24 cellular contexts compared by ENCODE assay signal in genomic region chr11:14435717-14436116, GRCh38.
DNase-seq lines count a peak whose midpoint lies in the region; ATAC-seq and TF ChIP-seq lines count a peak whose summit lies in the region.
"Had no signal": no experiment of that assay in that cellular context is flagged by ENCODE, and none has a peak within 500 bp of the region (broad histone marks: within the 10 kb centered on the region; RNA-seq: fewer than 3 reads in every experiment).

No MANE protein-coding gene starts in this region.

- 92 to 95% methylated on average over 2 of the region's 2 CpGs for WGBS in endodermal cell (ENCODE audit: insufficient coverage in 1 of 2, insufficient read length in 1 of 2), 2 experiments
- 74 to 87% (median 76%) methylated on average over 2 of the region's 2 CpGs for WGBS in heart left ventricle, 4 donors

- H3K36me3 Mint-ChIP-seq in stimulated activated effector memory CD8-positive, alpha-beta T cell treated with anti-CD3 and anti-CD28 coated beads, Interleukin-12 subunit alpha, Interleukin-12 subunit beta, amount 100 ng/mL, for 72 hours: no peaks in the 10 kb centered on the region
- no peaks in the 10 kb centered on the region for H3K36me3 Mint-ChIP-seq in endodermal cell (ENCODE audit: low read depth)

- H3K4me3 Mint-ChIP-seq in stimulated activated effector memory CD8-positive, alpha-beta T cell treated with anti-CD3 and anti-CD28 coated beads, Interleukin-12 subunit alpha, Interleukin-12 subunit beta, amount 100 ng/mL, for 72 hours: no peak overlapping the region
- no peak overlapping the region for H3K4me3 Mint-ChIP-seq in endodermal cell
- H3K4me3 Mint-ChIP-seq: naive thymus-derived CD8-positive, alpha-beta T cell had no signal

- no peak overlapping the region for H3K9ac ChIP-seq in endodermal cell (ENCODE audit: extremely low read depth, low read length, poor library complexity, severe bottlenecking)
- H3K9ac ChIP-seq: parathyroid adenoma had no signal

- H3K27ac ChIP-seq in VCaP: peak overlapping the region; percentile 37; the same call in 1 of the 2 replicates
- H3K27ac ChIP-seq in endodermal cell (ENCODE audit: low read depth, low read length): no peak overlapping the region
- no peak overlapping the region for H3K27ac ChIP-seq in heart left ventricle
- H3K27ac ChIP-seq: C4-2B, gastrocnemius medialis, parathyroid adenoma, PC-9, SJSA1 had no signal

- peak; percentile 24 for DNase-seq in activated gamma-delta T cell treated with Interleukin-2 at 50 U/mL for 16 hours
- no peak for DNase-seq in activated gamma-delta T cell (lab: John Stamatoyannopoulos, UW)
- peak; percentile 29 for DNase-seq in MV-4-11 (lab: John Stamatoyannopoulos, UW)
- no peak for DNase-seq in stimulated activated effector memory CD8-positive, alpha-beta T cell treated with anti-CD3 and anti-CD28 coated beads, Interleukin-12 subunit alpha, Interleukin-12 subunit beta, amount 100 ng/mL, for 72 hours (ENCODE audit: low spot score in 2 of 2)
- DNase-seq in endodermal cell: no peak
- no peak for DNase-seq in heart left ventricle
- no peak for DNase-seq in amygdala (lab: John Stamatoyannopoulos, UW)
- DNase-seq: ACHN; activated naive CD4-positive, alpha-beta T cell treated with anti-CD3 and anti-CD28 coated beads, Interleukin-2, amount 50 U/mL, for 16 hours; cerebellar nuclear complex; gastrocnemius medialis; GDM1; mesendoderm; NCI-H1694 treated with DMSO at 0.1 percent for 48 hours; NCI-H2227 treated with DMSO at 0.1 percent for 48 hours; NCI-H82; PC-9; T-helper 9 cell had no signal

- peaks cover 4% of the 10 kb centered on the region for H3K9me3 Mint-ChIP-seq in stimulated activated effector memory CD8-positive, alpha-beta T cell treated with anti-CD3 and anti-CD28 coated beads, Interleukin-12 subunit alpha, Interleukin-12 subunit beta, amount 100 ng/mL, for 72 hours
- peaks cover 7% of the 10 kb centered on the region for H3K9me3 Mint-ChIP-seq in endodermal cell

- ATAC-seq in stimulated activated effector memory CD8-positive, alpha-beta T cell treated with anti-CD3 and anti-CD28 coated beads, Interleukin-12 subunit alpha, Interleukin-12 subunit beta, amount 100 ng/mL, for 72 hours: peak; percentile 86
- no peak for ATAC-seq in heart left ventricle
- ATAC-seq: esophagus mucosa; gastrocnemius medialis; naive thymus-derived CD8-positive, alpha-beta T cell had no signal

- H3K4me1 ChIP-seq in endodermal cell (ENCODE audit: control insufficient read depth, insufficient read depth, low read length) (no peaks in the 10 kb centered on the region), heart left ventricle (no peaks in the 10 kb centered on the region)
- H3K4me1 ChIP-seq: gastrocnemius medialis, parathyroid adenoma, SJSA1 had no signal

- TF ChIP-seq CTCF in VCaP (conservative IDR thresholded peaks at IDR 0.05) (no peak), endodermal cell (conservative IDR thresholded peaks at IDR 0.05) (no peak), heart left ventricle (IDR thresholded peaks at IDR 0.05) (no peak)

- H3K36me3 ChIP-seq in endodermal cell (ENCODE audit: control insufficient read depth, insufficient read depth, low read length) (no peaks in the 10 kb centered on the region), heart left ventricle (no peaks in the 10 kb centered on the region)
- H3K36me3 ChIP-seq: gastrocnemius medialis, SJSA1 had no signal

- intact Hi-C loops in heart left ventricle (cut with DNase I): no loop called here

- TF ChIP-seq POLR2A in heart left ventricle (IDR thresholded peaks at IDR 0.05): no peak

- H3K27me3 Mint-ChIP-seq in endodermal cell (ENCODE audit: insufficient read depth): peaks cover 25% of the 10 kb centered on the region
- H3K27me3 Mint-ChIP-seq: naive thymus-derived CD8-positive, alpha-beta T cell had no signal

- no peak overlapping the region for H3K4me3 ChIP-seq in endodermal cell (ENCODE audit: low read length)
- no peak overlapping the region for H3K4me3 ChIP-seq in heart left ventricle
- H3K4me3 ChIP-seq: gastrocnemius medialis, PC-9, SJSA1 had no signal

- peak overlapping the region; percentile 39 for H3K27ac Mint-ChIP-seq in stimulated activated effector memory CD8-positive, alpha-beta T cell treated with anti-CD3 and anti-CD28 coated beads, Interleukin-12 subunit alpha, Interleukin-12 subunit beta, amount 100 ng/mL, for 72 hours
- H3K27ac Mint-ChIP-seq in endodermal cell: no peak overlapping the region

- H3K9me3 ChIP-seq in endodermal cell (ENCODE audit: control insufficient read depth, low read length) (no peaks in the 10 kb centered on the region), heart left ventricle (peaks cover 0 to 10% (median 0%) of the 10 kb centered on the region in 12 donors)
- H3K9me3 ChIP-seq: gastrocnemius medialis, SJSA1 had no signal

- peaks cover 12% of the 10 kb centered on the region for H3K27me3 ChIP-seq in endodermal cell (ENCODE audit: control insufficient read depth, insufficient read depth, low read length, poor library complexity, severe bottlenecking)
- H3K27me3 ChIP-seq in heart left ventricle: no peaks in the 10 kb centered on the region
- H3K27me3 ChIP-seq: gastrocnemius medialis, SJSA1 had no signal

- H3K4me1 Mint-ChIP-seq in stimulated activated effector memory CD8-positive, alpha-beta T cell treated with anti-CD3 and anti-CD28 coated beads, Interleukin-12 subunit alpha, Interleukin-12 subunit beta, amount 100 ng/mL, for 72 hours: peaks cover 54% of the 10 kb centered on the region
- peaks cover 7% of the 10 kb centered on the region for H3K4me1 Mint-ChIP-seq in endodermal cell

Comparison
In these comparisons a context has a peak if more than half of its experiments do, and no peak if none do; other contexts are left out.
1. DNase-seq: peak in activated gamma-delta T cell treated with Interleukin-2 at 50 U/mL for 16 hours (single experiment) and MV-4-11 (single experiment); none in activated gamma-delta T cell (single experiment), stimulated activated effector memory CD8-positive, alpha-beta T cell treated with anti-CD3 and anti-CD28 coated beads, Interleukin-12 subunit alpha, Interleukin-12 subunit beta, amount 100 ng/mL, for 72 hours (0 of 2), endodermal cell (single experiment), heart left ventricle (0 of 5) and amygdala (0 of 56).